19 cellular contexts compared by ENCODE assay signal in genomic region chr10:26790596-26790995, GRCh38.
DNase-seq lines count a peak whose midpoint lies in the region; ATAC-seq lines count a peak whose summit lies in the region.
"Had no signal": no experiment of that assay in that cellular context is flagged by ENCODE, and none has a peak within 500 bp of the region (broad histone marks: within the 10 kb centered on the region; RNA-seq: fewer than 3 reads in every experiment).

No MANE protein-coding gene starts in this region.

- DNase-seq in EH (ENCODE audit: low read depth) (peak; percentile 48), NCI-H226 (peak; percentile 22), myocyte (ENCODE audit: low read depth) (peak; percentile 36), activated gamma-delta T cell (lab: John Stamatoyannopoulos, UW) (no peak), SKM-1 (lab: John Stamatoyannopoulos, UW; ENCODE audit: unreplicated experiment) (no peak)
- no peak for DNase-seq in central memory CD8-positive, alpha-beta T cell (ENCODE audit: low spot score in 2 of 2)
- DNase-seq: activated CD4-positive, alpha-beta T cell treated with anti-CD3 and anti-CD28 coated beads, Interleukin-2, amount 10 ng/mL, durations not matched to agents 24 days and 14 days; activated naive CD4-positive, alpha-beta T cell; GDM1; hypothalamus; KG1; midbrain; NCI-H1105; NCI-H69; PC-9; stimulated activated CD4-positive, alpha-beta T cell treated with anti-CD3 and anti-CD28 coated beads, Interleukin-15, amount 100 ng/mL, for 24 hours had no signal

- peak overlapping the region; percentile 21 for H3K27ac Mint-ChIP-seq in central memory CD8-positive, alpha-beta T cell (ENCODE audit: low read depth)
- H3K27ac Mint-ChIP-seq: activated CD4-positive, alpha-beta T cell treated with anti-CD3 and anti-CD28 coated beads, Interleukin-2, amount 10 ng/mL, durations not matched to agents 24 days and 14 days had no signal

- no peak overlapping the region for H3K4me3 Mint-ChIP-seq in central memory CD8-positive, alpha-beta T cell
- H3K4me3 Mint-ChIP-seq: activated CD4-positive, alpha-beta T cell treated with anti-CD3 and anti-CD28 coated beads, Interleukin-2, amount 10 ng/mL, durations not matched to agents 24 days and 14 days; stimulated activated naive CD8-positive, alpha-beta T cell treated with anti-CD3 and anti-CD28 coated beads, Interleukin-15, Interleukin-2, amounts not matched to agents 100 ng/mL and 50 ng/mL, for 24 hours had no signal

- H3K27me3 Mint-ChIP-seq in central memory CD8-positive, alpha-beta T cell, result no peaks in the 10 kb centered on the region
- H3K27me3 Mint-ChIP-seq: activated CD4-positive, alpha-beta T cell treated with anti-CD3 and anti-CD28 coated beads, Interleukin-2, amount 10 ng/mL, durations not matched to agents 24 days and 14 days; stimulated activated naive CD8-positive, alpha-beta T cell treated with anti-CD3 and anti-CD28 coated beads, Interleukin-15, Interleukin-2, amounts not matched to agents 100 ng/mL and 50 ng/mL, for 24 hours had no signal

- no peaks in the 10 kb centered on the region for H3K9me3 Mint-ChIP-seq in central memory CD8-positive, alpha-beta T cell
- H3K9me3 Mint-ChIP-seq: activated CD4-positive, alpha-beta T cell treated with anti-CD3 and anti-CD28 coated beads, Interleukin-2, amount 10 ng/mL, durations not matched to agents 24 days and 14 days; stimulated activated naive CD8-positive, alpha-beta T cell treated with anti-CD3 and anti-CD28 coated beads, Interleukin-15, Interleukin-2, amounts not matched to agents 100 ng/mL and 50 ng/mL, for 24 hours had no signal

- peaks cover 70% of the 10 kb centered on the region for H3K4me1 Mint-ChIP-seq in central memory CD8-positive, alpha-beta T cell

- peaks cover 22% of the 10 kb centered on the region for H3K36me3 Mint-ChIP-seq in central memory CD8-positive, alpha-beta T cell (ENCODE audit: insufficient read depth)

- ATAC-seq in central memory CD8-positive, alpha-beta T cell (replicated peaks; ENCODE audit: extremely low read depth, poor library complexity, severe bottlenecking), result no peak
- no peak for ATAC-seq in GM18861 (IDR thresholded peaks at IDR 0.05; ENCODE audit: unreplicated experiment)
- no peak for ATAC-seq in GM21381 (IDR thresholded peaks at IDR 0.05; ENCODE audit: unreplicated experiment)

Comparison
In these comparisons a context has a peak if more than half of its experiments do, and no peak if none do; other contexts are left out.
1. DNase-seq: peak in EH (single experiment), NCI-H226 (single experiment) and myocyte (single experiment); none in central memory CD8-positive, alpha-beta T cell (0 of 2), activated gamma-delta T cell (single experiment) and SKM-1 (single experiment).